In the genomic region with DNA sequence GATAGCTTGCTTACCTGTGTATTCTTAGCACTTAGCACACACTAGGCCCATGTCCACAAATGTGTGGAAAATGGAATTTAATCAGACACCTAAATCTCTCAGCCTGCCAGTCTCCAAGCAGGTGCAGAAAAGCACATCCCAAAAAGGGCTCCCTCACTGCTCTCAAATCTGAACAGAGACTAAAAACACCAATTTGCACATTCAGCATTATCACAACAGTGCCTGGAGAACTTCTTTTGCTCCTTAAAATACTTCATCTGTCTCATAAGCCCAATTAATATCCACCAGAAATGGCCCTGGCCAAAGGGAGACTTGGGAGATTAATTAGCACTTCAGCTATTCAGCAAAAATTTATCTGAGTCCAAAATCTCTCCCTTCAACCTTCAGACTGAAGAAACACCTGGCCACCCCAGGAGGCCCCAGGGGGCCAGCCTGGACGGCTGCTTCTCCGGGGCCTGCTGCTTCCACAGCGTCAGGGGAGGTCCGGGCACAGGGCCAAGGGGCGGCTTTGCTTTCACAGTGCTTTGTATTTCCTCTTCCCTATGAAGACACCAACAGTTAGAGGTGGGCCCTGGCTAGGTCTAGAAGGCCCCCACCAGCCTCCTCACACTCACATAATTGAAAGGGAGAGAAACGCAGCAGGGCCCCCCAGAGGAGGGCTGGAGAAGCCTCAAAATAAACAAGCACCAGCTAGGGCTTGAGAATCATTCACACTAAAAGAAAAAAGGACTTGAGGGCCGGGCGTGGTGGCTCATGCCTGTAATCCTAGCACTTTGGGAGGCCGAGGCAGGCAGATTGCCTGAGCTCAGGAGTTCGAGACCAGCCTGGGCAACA, we compare ENCODE assay signal across 8 cellular contexts. TPM values are rescaled to one million over a fixed set of nuclear protein-coding genes. Genes with fewer than 3 reads are reported as not detected.
A peak's percentile ranks its signal among the peaks of the same experiment; 100 is the strongest.
DNase-seq lines count a peak whose midpoint lies in the region; ATAC-seq, FAIRE-seq and TF ChIP-seq lines count a peak whose summit lies in the region.

No MANE protein-coding gene starts in this region.

- H3K4me3 ChIP-seq in breast epithelium (no peak overlapping the region), osteoblast (ENCODE audit: insufficient read depth, low read length) (no peak overlapping the region)

- no peaks in the 10 kb centered on the region for H3K36me3 ChIP-seq in breast epithelium
- H3K36me3 ChIP-seq in osteoblast (ENCODE audit: insufficient read depth, low read length) = no peaks in the 10 kb centered on the region

- intact Hi-C loops in breast epithelium (cut with DNase I; ENCODE audit: low total_unique reads) = no loop called here

- no peak for TF ChIP-seq POLR2A in breast epithelium (IDR thresholded peaks at IDR 0.05)

- no peaks in the 10 kb centered on the region for H3K27me3 ChIP-seq in breast epithelium
- peaks cover 2% of the 10 kb centered on the region for H3K27me3 ChIP-seq in osteoblast (ENCODE audit: insufficient read depth, low read length)

- H3K4me1 ChIP-seq in breast epithelium (no peaks in the 10 kb centered on the region), osteoblast (ENCODE audit: insufficient read depth, low read length) (peaks cover 17% of the 10 kb centered on the region)

- no peak overlapping the region for H3K4me2 ChIP-seq in osteoblast (ENCODE audit: insufficient read depth, low read length)

- H3K9me3 ChIP-seq in breast epithelium = no peaks in the 10 kb centered on the region
- no peaks in the 10 kb centered on the region for H3K9me3 ChIP-seq in osteoblast (ENCODE audit: low read depth, low read length)

- ATAC-seq in HG02642 (IDR thresholded peaks at IDR 0.05; ENCODE audit: poor library complexity, unreplicated experiment) (peak; percentile 68), HG02884 (IDR thresholded peaks at IDR 0.05; ENCODE audit: unreplicated experiment) (no peak)

- DNase-seq in D341Med (ENCODE audit: low spot score) (peak; percentile 91), NCI-H2171 (lab: John Stamatoyannopoulos, UW) (peak; percentile 80), breast epithelium (ENCODE audit: low spot score in 2 of 2) (peak; percentile 48 to 69), mucosa of gallbladder (ENCODE audit: low spot score) (peak; percentile 83), osteoblast (ENCODE audit: insufficient read length, low spot score, missing footprints) (no peak), HTR-8/SVneo (ENCODE audit: insufficient read length, low spot score) (no peak)

- peak overlapping the region; percentile 1 to 15 for H3K27ac ChIP-seq in breast epithelium
- no peak overlapping the region for H3K27ac ChIP-seq in osteoblast (ENCODE audit: low read depth, low read length)

- FAIRE-seq in HTR-8/SVneo (lab: Jason Lieb, UNC) = no peak

- H2AFZ ChIP-seq in osteoblast (ENCODE audit: low read length) = no peak overlapping the region

- TF ChIP-seq CTCF in breast epithelium (IDR thresholded peaks at IDR 0.05) = no peak
- no peak for TF ChIP-seq CTCF in osteoblast (IDR thresholded peaks at IDR 0.05; ENCODE audit: extremely low read depth, low read depth, low read length)

- H3K79me2 ChIP-seq in osteoblast (ENCODE audit: insufficient read depth, low read length) = no peaks in the 10 kb centered on the region

- no peaks in the 10 kb centered on the region for H4K20me1 ChIP-seq in osteoblast (ENCODE audit: insufficient read depth, low read length)

RNA-seq across cellular contexts. Expression of gene SCD5, which starts 18.0 kb away (rescaled TPM):
- 10 to 100 TPM in 2 of 3 donors, 1 to 10 TPM in 1; 9.8 to 17.0 (median 14.7) TPM for total RNA-seq in breast epithelium
- 22.9 TPM for total RNA-seq in mucosa of gallbladder
- total RNA-seq in osteoblast = 9.4 and 11.9 TPM in 2 replicates

Comparison
In these comparisons a context has a peak if more than half of its experiments do, and no peak if none do; other contexts are left out.
1. DNase-seq: peak in D341Med (single experiment), NCI-H2171 (single experiment), breast epithelium (2 of 2) and mucosa of gallbladder (single experiment); none in osteoblast (single experiment) and HTR-8/SVneo (single experiment).